ENCODE assay signal across 27 cellular contexts in the genomic region with DNA sequence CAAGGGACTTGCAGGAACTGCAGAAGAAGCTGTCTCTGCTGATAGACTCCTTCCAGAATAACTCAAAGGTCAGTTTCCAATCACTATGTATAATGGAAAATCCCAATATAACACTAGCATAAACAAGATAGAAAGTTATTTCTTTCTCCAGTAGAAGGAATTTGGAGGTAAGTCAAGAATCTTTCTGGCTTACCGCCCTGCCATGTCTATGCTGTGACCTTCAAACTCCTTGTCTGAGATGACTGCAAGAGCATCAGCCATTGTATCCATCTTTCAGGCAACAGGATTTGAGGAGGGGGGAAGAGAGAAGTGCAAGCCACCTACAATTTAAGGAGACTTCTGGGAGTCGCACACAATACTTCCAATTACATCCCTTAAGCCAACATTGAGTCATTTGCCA. TPM values are rescaled to one million over a fixed set of nuclear protein-coding genes. Genes with fewer than 3 reads are reported as not detected.
DNase-seq lines count a peak whose midpoint lies in the region; ATAC-seq and TF ChIP-seq lines count a peak whose summit lies in the region.
"Had no signal": no experiment of that assay in that cellular context is flagged by ENCODE, and none has a peak within 500 bp of the region (broad histone marks: within the 10 kb centered on the region; RNA-seq: fewer than 3 reads in every experiment).

No MANE protein-coding gene starts in this region.

- H3K9me2 ChIP-seq in GM23248 (ENCODE audit: insufficient read depth), result no peaks in the 10 kb centered on the region

- H3K4me2 ChIP-seq in GM23248 (ENCODE audit: unreplicated experiment), result peak overlapping the region; percentile 22

- no peak for TF ChIP-seq EP300 in transverse colon (IDR thresholded peaks at IDR 0.05; ENCODE audit: low read depth)

- H3K9me3 ChIP-seq in GM23248 (ENCODE audit: low read depth) (no peaks in the 10 kb centered on the region), left ventricle myocardium inferior (replicated peaks) (no peaks in the 10 kb centered on the region), transverse colon (no peaks in the 10 kb centered on the region), aorta (ENCODE audit: control insufficient read depth, low read length) (no peaks in the 10 kb centered on the region)

- ATAC-seq in GM18858 (IDR thresholded peaks at IDR 0.05; ENCODE audit: unreplicated experiment), result no peak
- ATAC-seq in aorta (ENCODE audit: low FRiP score), result no peak
- ATAC-seq: left colon; stimulated activated naive B cell treated with anti-CD40 and anti-IgM and Interleukin-4, amounts not matched to agents 10 μg/mL and 1 μg/mL and 100 μg/mL, for 72 hours had no signal

- H3K4me1 ChIP-seq in GM23248 (ENCODE audit: insufficient read depth) (peaks cover 31% of the 10 kb centered on the region), left ventricle myocardium inferior (peaks cover 84% of the 10 kb centered on the region), transverse colon (peaks cover 14 to 53% (median 41%) of the 10 kb centered on the region in 4 donors), aorta (ENCODE audit: control insufficient read depth in 1 of 2, insufficient read depth in 2 of 2, low read length in 2 of 2) (no peaks in the 10 kb centered on the region)

- H3K36me3 ChIP-seq in GM23248 (ENCODE audit: low read depth), result 0 out of 2 replicates have a peak, but pooled peaks cover 3% of the 10 kb centered on the region
- H3K36me3 ChIP-seq in left ventricle myocardium inferior, result peaks cover 30% of the 10 kb centered on the region
- H3K36me3 ChIP-seq in transverse colon, result peaks cover 0 to 5% (median 3%) of the 10 kb centered on the region in 4 donors
- H3K36me3 ChIP-seq in aorta (ENCODE audit: control insufficient read depth in 1 of 2, insufficient read depth in 2 of 2, low read length in 1 of 2), result peaks cover 0 to 2% of the 10 kb centered on the region in 2 donors

- no peaks in the 10 kb centered on the region for H4K20me1 ChIP-seq in GM23248 (ENCODE audit: insufficient read depth)

- H3K4me3 ChIP-seq in GM23248 (no peak overlapping the region), left ventricle myocardium inferior (peak overlapping the region; percentile 87), transverse colon (no peak overlapping the region), aorta (ENCODE audit: low read length in 2 of 2) (no peak overlapping the region)
- H3K4me3 ChIP-seq: SK-N-MC had no signal

- TF ChIP-seq POLR2A in transverse colon (IDR thresholded peaks at IDR 0.05), result no peak

- intact Hi-C loops in left ventricle myocardium inferior (cut with micrococcal nuclease), result no loop called here
- intact Hi-C loops in transverse colon (cut with DNase I; ENCODE audit: low total_unique reads), result no loop called here
- intact Hi-C loops in aorta (cut with DNase I), result loop anchor here (10.0 kb wide), 3 partner anchors 306 to 1514 kb away; no protein-coding TSS in a partner anchor

- H3K27ac ChIP-seq in GM23248 (no peak overlapping the region), left ventricle myocardium inferior (replicated peaks) (peak overlapping the region; percentile 90), transverse colon (peak overlapping the region; percentile 3 to 92 (median 74)), aorta (ENCODE audit: low read depth in 1 of 2, low read length in 2 of 2) (peak overlapping the region in 1 of 2 donors; percentile 69)
- H3K27ac ChIP-seq: HL-60, SK-N-MC had no signal

- H3K27me3 ChIP-seq in GM23248 (replicated peaks; ENCODE audit: insufficient read depth) (no peaks in the 10 kb centered on the region), left ventricle myocardium inferior (ENCODE audit: low read depth) (no peaks in the 10 kb centered on the region), transverse colon (no peaks in the 10 kb centered on the region), aorta (ENCODE audit: control insufficient read depth in 1 of 2, insufficient read depth in 2 of 2, low read length in 1 of 2) (no peaks in the 10 kb centered on the region)

- peaks cover 24% of the 10 kb centered on the region for H3F3A ChIP-seq in GM23248 (ENCODE audit: insufficient read depth)

- no peak overlapping the region for H3K9ac ChIP-seq in GM23248

- no peaks in the 10 kb centered on the region for H3K79me2 ChIP-seq in GM23248 (ENCODE audit: insufficient read depth)

- in situ Hi-C loops in GM23248 (cut with MboI) (no loop called here), transverse colon (cut with MboI; ENCODE audit: low pct_ligation_motif_present in 1 of 4, low pct_unique_long_range_greater_than_20kb in 1 of 4, low sequenced_read_pairs in 3 of 4) (no loop called here)

- TF ChIP-seq CTCF in left ventricle myocardium inferior (IDR thresholded peaks at IDR 0.05; ENCODE audit: borderline replicate concordance), result no peak
- TF ChIP-seq CTCF in transverse colon (IDR thresholded peaks at IDR 0.05), result no peak

- no peak overlapping the region for H2AFZ ChIP-seq in GM23248

- DNase-seq in GM23248 (peak; percentile 12), astrocyte of the hippocampus (ENCODE audit: low read depth, low spot score) (peak; percentile 26), left ventricle myocardium inferior (no peak), transverse colon (no peak), aorta (no peak), EL (no peak)
- DNase-seq: activated T-cell treated with anti-CD3 and anti-CD28 coated beads, Interleukin-2, amount 50 U/mL, for 1 hour; CD8-positive, alpha-beta memory T cell; DMS53; H7; head of caudate nucleus; Kasumi-1; left colon; mesendoderm; naive B cell; NCI-H1092 treated with DMSO at 0.1 percent for 48 hours; NCI-H187 treated with DMSO at 0.1 percent for 48 hours; nucleus accumbens; stimulated activated CD4-positive, alpha-beta T cell treated with anti-CD3 and anti-CD28 coated beads, Interleukin-4, amount 100 ng/mL, for 24 hours; stimulated activated naive B cell treated with anti-CD40 and anti-IgM and Interleukin-4, amounts not matched to agents 10 μg/mL and 1 μg/mL and 100 μg/mL, for 72 hours had no signal

- WGBS in GM23248 (ENCODE audit: low coverage in 1 of 2, low lambda C conversion rate in 2 of 2, missing lambda C conversion rate in 2 of 2), 2 experiments, result 80 to 93% methylated on average over 2 of the region's 2 CpGs
- 83 to 85% methylated on average over 2 of the region's 2 CpGs for WGBS in transverse colon (ENCODE audit: low coverage in 1 of 2), 2 donors
- WGBS in aorta, 2 donors, result 4 to 12% methylated on average over 2 of the region's 2 CpGs

RNA-seq across cellular contexts. Expression of gene LDAF1, which starts 2.7 kb away (rescaled TPM):
- total RNA-seq in GM23248 (2014; rRNA removed; shearing (Covaris generic)), result 30.4 and 67.8 TPM in 2 replicates
- polyA plus RNA-seq in GM23248 (2016; fragmentation: Nextera tagmentation; extraction: Ambion mirVana) (33.2 and 34.5 TPM in 2 replicates), aorta (10 to 100 TPM; 57.1 to 62.5 TPM)
- total RNA-seq in left ventricle myocardium inferior (133 TPM), transverse colon (10 to 100 TPM; 23.6 to 71.0 (median 59.3) TPM), aorta (10 to 100 TPM; 42.8 to 55.5 TPM)

RNA-seq across cellular contexts. Expression of gene DNAH3, which starts 10.6 kb away (rescaled TPM):
- total RNA-seq in GM23248 (2014; rRNA removed; shearing (Covaris generic)), result not detected in 2 replicates
- polyA plus RNA-seq in GM23248 (2016; fragmentation: Nextera tagmentation; extraction: Ambion mirVana) (not detected in 2 replicates), aorta (not detected)
- total RNA-seq in left ventricle myocardium inferior (1.8 TPM), transverse colon (10 to 100 TPM in 1 of 4 donors, 1 to 10 TPM in 3; 1.1 to 28.7 (median 5.5) TPM), aorta (not detected)
- total RNA-seq: CD8-positive, alpha-beta memory T cell; fibroblast of lung; RPMI7951 had no signal
- polyA plus RNA-seq: CD8-positive, alpha-beta memory T cell; fibroblast of lung had no signal

RNA-seq across cellular contexts. Expression of gene ZP2, which starts 50.2 kb away (rescaled TPM):
- total RNA-seq in GM23248 (2014; rRNA removed; shearing (Covaris generic)), result not detected in 2 replicates
- polyA plus RNA-seq in GM23248 (2016; fragmentation: Nextera tagmentation; extraction: Ambion mirVana), result not detected in 2 replicates
- total RNA-seq in left ventricle myocardium inferior, result not detected
- under 1 TPM in 1 of 4 donors, not detected in 3; 0.27 TPM for total RNA-seq in transverse colon
- total RNA-seq in aorta, result not detected
- polyA plus RNA-seq in aorta, result not detected
- total RNA-seq: bronchial epithelial cell; CD8-positive, alpha-beta memory T cell; fibroblast of lung; H7; RPMI7951; temporal lobe had no signal
- polyA plus RNA-seq: CD8-positive, alpha-beta memory T cell; fibroblast of lung had no signal

Comparison
In these comparisons a context has a peak if more than half of its experiments do, and no peak if none do; other contexts are left out.
1. DNase-seq: peak in GM23248 (single experiment) and astrocyte of the hippocampus (single experiment); none in left ventricle myocardium inferior (single experiment), transverse colon (single experiment), aorta (0 of 2) and EL (single experiment).
2. intact Hi-C loops: an anchor here in aorta (10.0 kb wide); none called in left ventricle myocardium inferior and transverse colon.